8 cellular contexts compared by ENCODE assay signal in genomic region chr1:32871364-32872188, GRCh38. TPM values are rescaled to one million over a fixed set of nuclear protein-coding genes. Genes with fewer than 3 reads are reported as not detected.
A peak's percentile ranks its signal among the peaks of the same experiment; 100 is the strongest.
DNase-seq lines count a peak whose midpoint lies in the region; ATAC-seq lines count a peak whose summit lies in the region.

No MANE protein-coding gene starts in this region.

- H3K27ac Mint-ChIP-seq in activated T-helper 1 cell treated with anti-CD3 and anti-CD28 coated beads, Interleukin-12 subunit alpha, Interleukin-12 subunit beta, Interleukin-2, Interleukin-4 antibody, amounts not matched to agents 30 ng/mL and 10 ng/mL and 1 ng/mL, durations not matched to agents 14 hours and 24 hours and 36 hours = no peak overlapping the region
- H3K27ac Mint-ChIP-seq in stimulated activated memory B cell treated with anti-CD40 and anti-IgM and Interleukin-4, amounts not matched to agents 10 μg/mL and 1 μg/mL and 100 μg/mL, for 72 hours = no peak overlapping the region

- H3K27ac ChIP-seq in iPS-20b (ENCODE audit: low read length) = no peak overlapping the region

- peak overlapping the region; percentile 25; the same call in 1 of the 2 replicates for H3K9ac ChIP-seq in iPS-20b (ENCODE audit: low read depth, low read length)

- H3K4me3 Mint-ChIP-seq in activated T-helper 1 cell treated with anti-CD3 and anti-CD28 coated beads, Interleukin-12 subunit alpha, Interleukin-12 subunit beta, Interleukin-2, Interleukin-4 antibody, amounts not matched to agents 30 ng/mL and 10 ng/mL and 1 ng/mL, durations not matched to agents 14 hours and 24 hours and 36 hours = peak overlapping the region; percentile 56
- H3K4me3 Mint-ChIP-seq in stimulated activated memory B cell treated with anti-CD40 and anti-IgM and Interleukin-4, amounts not matched to agents 10 μg/mL and 1 μg/mL and 100 μg/mL, for 72 hours = peak overlapping the region; percentile 66

- H3K36me3 Mint-ChIP-seq in activated T-helper 1 cell treated with anti-CD3 and anti-CD28 coated beads, Interleukin-12 subunit alpha, Interleukin-12 subunit beta, Interleukin-2, Interleukin-4 antibody, amounts not matched to agents 30 ng/mL and 10 ng/mL and 1 ng/mL, durations not matched to agents 14 hours and 24 hours and 36 hours (ENCODE audit: low read depth) = peaks cover 8% of the 10 kb centered on the region
- peaks cover 8% of the 10 kb centered on the region for H3K36me3 Mint-ChIP-seq in stimulated activated memory B cell treated with anti-CD40 and anti-IgM and Interleukin-4, amounts not matched to agents 10 μg/mL and 1 μg/mL and 100 μg/mL, for 72 hours

- DNase-seq in NCI-H748 (lab: John Stamatoyannopoulos, UW; ENCODE audit: unreplicated experiment) (peak; percentile 33), NCI-H748 treated with DMSO at 0.1 percent for 48 hours (lab: John Stamatoyannopoulos, UW) (no peak), NCI-H1092 treated with DMSO at 0.1 percent for 48 hours (lab: John Stamatoyannopoulos, UW) (no peak)
- no peak for DNase-seq in activated T-helper 1 cell treated with anti-CD3 and anti-CD28 coated beads, Interleukin-12 subunit alpha, Interleukin-12 subunit beta, Interleukin-2, Interleukin-4 antibody, amounts not matched to agents 30 ng/mL and 10 ng/mL and 1 ng/mL, durations not matched to agents 14 hours and 24 hours and 36 hours (ENCODE audit: low spot score)

- peaks cover 50% of the 10 kb centered on the region for H3K27me3 Mint-ChIP-seq in activated T-helper 1 cell treated with anti-CD3 and anti-CD28 coated beads, Interleukin-12 subunit alpha, Interleukin-12 subunit beta, Interleukin-2, Interleukin-4 antibody, amounts not matched to agents 30 ng/mL and 10 ng/mL and 1 ng/mL, durations not matched to agents 14 hours and 24 hours and 36 hours (ENCODE audit: insufficient read depth)
- H3K27me3 Mint-ChIP-seq in stimulated activated memory B cell treated with anti-CD40 and anti-IgM and Interleukin-4, amounts not matched to agents 10 μg/mL and 1 μg/mL and 100 μg/mL, for 72 hours = peaks cover 51% of the 10 kb centered on the region

- no peak for ATAC-seq in stimulated activated memory B cell treated with anti-CD40 and anti-IgM and Interleukin-4, amounts not matched to agents 10 μg/mL and 1 μg/mL and 100 μg/mL, for 72 hours
- ATAC-seq in HG03520 (IDR thresholded peaks at IDR 0.05; ENCODE audit: unreplicated experiment) (no peak), HG02571 (IDR thresholded peaks at IDR 0.05; ENCODE audit: unreplicated experiment) (no peak)

- H3K4me3 ChIP-seq in iPS-20b (ENCODE audit: low read length) = peak overlapping the region; percentile 65

- H3K9me3 Mint-ChIP-seq in activated T-helper 1 cell treated with anti-CD3 and anti-CD28 coated beads, Interleukin-12 subunit alpha, Interleukin-12 subunit beta, Interleukin-2, Interleukin-4 antibody, amounts not matched to agents 30 ng/mL and 10 ng/mL and 1 ng/mL, durations not matched to agents 14 hours and 24 hours and 36 hours = no peaks in the 10 kb centered on the region
- no peaks in the 10 kb centered on the region for H3K9me3 Mint-ChIP-seq in stimulated activated memory B cell treated with anti-CD40 and anti-IgM and Interleukin-4, amounts not matched to agents 10 μg/mL and 1 μg/mL and 100 μg/mL, for 72 hours

- peaks cover 8% of the 10 kb centered on the region for H3K4me1 Mint-ChIP-seq in activated T-helper 1 cell treated with anti-CD3 and anti-CD28 coated beads, Interleukin-12 subunit alpha, Interleukin-12 subunit beta, Interleukin-2, Interleukin-4 antibody, amounts not matched to agents 30 ng/mL and 10 ng/mL and 1 ng/mL, durations not matched to agents 14 hours and 24 hours and 36 hours (ENCODE audit: low read depth)
- H3K4me1 Mint-ChIP-seq in stimulated activated memory B cell treated with anti-CD40 and anti-IgM and Interleukin-4, amounts not matched to agents 10 μg/mL and 1 μg/mL and 100 μg/mL, for 72 hours = peaks cover 48% of the 10 kb centered on the region

- H3K9me3 ChIP-seq in iPS-20b (ENCODE audit: insufficient read depth, low read depth, low read length) = no peaks in the 10 kb centered on the region

- no peaks in the 10 kb centered on the region for H3K36me3 ChIP-seq in iPS-20b (ENCODE audit: insufficient read depth, low read depth, low read length)

- intact Hi-C loops in activated T-helper 1 cell treated with anti-CD3 and anti-CD28 coated beads, Interleukin-12 subunit alpha, Interleukin-12 subunit beta, Interleukin-2, Interleukin-4 antibody, amounts not matched to agents 30 ng/mL and 10 ng/mL and 1 ng/mL, durations not matched to agents 14 hours and 24 hours and 36 hours (cut with micrococcal nuclease) = loop anchor here (1.0 to 5.0 kb wide), 4 partner anchors 54 to 471 kb away; partner anchors contain the start of genes S100PBP and YARS1

- peaks cover 20% of the 10 kb centered on the region for H3K4me1 ChIP-seq in iPS-20b (ENCODE audit: insufficient read depth, low read length)

- H3K27me3 ChIP-seq in iPS-20b (ENCODE audit: insufficient read depth, low read length) = peaks cover 39% of the 10 kb centered on the region

RNA-seq across cellular contexts. Expression of gene FNDC5, which starts 0.9 kb away (rescaled TPM):
- total RNA-seq in activated T-helper 1 cell treated with anti-CD3 and anti-CD28 coated beads, Interleukin-12 subunit alpha, Interleukin-12 subunit beta, Interleukin-2, Interleukin-4 antibody, amounts not matched to agents 30 ng/mL and 10 ng/mL and 1 ng/mL, durations not matched to agents 14 hours and 24 hours and 36 hours = not detected in 2 replicates

RNA-seq across cellular contexts. Expression of gene HPCA, which starts 14.7 kb away (rescaled TPM):
- total RNA-seq in activated T-helper 1 cell treated with anti-CD3 and anti-CD28 coated beads, Interleukin-12 subunit alpha, Interleukin-12 subunit beta, Interleukin-2, Interleukin-4 antibody, amounts not matched to agents 30 ng/mL and 10 ng/mL and 1 ng/mL, durations not matched to agents 14 hours and 24 hours and 36 hours = 0.20 TPM in 1 of 2 replicates, not detected in the other

RNA-seq across cellular contexts. Expression of gene TMEM54, which starts 29.6 kb away (rescaled TPM):
- 0.78 and 1.0 TPM in 2 replicates for total RNA-seq in activated T-helper 1 cell treated with anti-CD3 and anti-CD28 coated beads, Interleukin-12 subunit alpha, Interleukin-12 subunit beta, Interleukin-2, Interleukin-4 antibody, amounts not matched to agents 30 ng/mL and 10 ng/mL and 1 ng/mL, durations not matched to agents 14 hours and 24 hours and 36 hours

RNA-seq across cellular contexts. Expression of gene S100PBP, which starts 54.1 kb away (rescaled TPM):
- total RNA-seq in activated T-helper 1 cell treated with anti-CD3 and anti-CD28 coated beads, Interleukin-12 subunit alpha, Interleukin-12 subunit beta, Interleukin-2, Interleukin-4 antibody, amounts not matched to agents 30 ng/mL and 10 ng/mL and 1 ng/mL, durations not matched to agents 14 hours and 24 hours and 36 hours = 48.8 and 55.8 TPM in 2 replicates

RNA-seq across cellular contexts. Expression of gene YARS1, which starts 54.4 kb away (rescaled TPM):
- 205 and 225 TPM in 2 replicates for total RNA-seq in activated T-helper 1 cell treated with anti-CD3 and anti-CD28 coated beads, Interleukin-12 subunit alpha, Interleukin-12 subunit beta, Interleukin-2, Interleukin-4 antibody, amounts not matched to agents 30 ng/mL and 10 ng/mL and 1 ng/mL, durations not matched to agents 14 hours and 24 hours and 36 hours
